15 cellular contexts compared by ENCODE assay signal in genomic region chr4:40586729-40587128, GRCh38. TPM values are rescaled to one million over a fixed set of nuclear protein-coding genes. Genes with fewer than 3 reads are reported as not detected.
A peak's percentile ranks its signal among the peaks of the same experiment; 100 is the strongest.
DNase-seq lines count a peak whose midpoint lies in the region; ATAC-seq and TF ChIP-seq lines count a peak whose summit lies in the region.
"Had no signal": no experiment of that assay in that cellular context is flagged by ENCODE, and none has a peak within 500 bp of the region (broad histone marks: within the 10 kb centered on the region; RNA-seq: fewer than 3 reads in every experiment).

No MANE protein-coding gene starts in this region.

- H3K4me3 ChIP-seq in RWPE2 (ENCODE audit: severe bottlenecking): no peak overlapping the region
- H3K4me3 ChIP-seq in right cardiac atrium (ENCODE audit: low read length): no peak overlapping the region
- H3K4me3 ChIP-seq: thyroid gland had no signal

- no TSS peak for BruUV-seq in Calu3 (replicated peaks; lab: Mats Ljungman, UMichigan)

- 48% methylated on average over 8 of the region's 8 CpGs for WGBS in right cardiac atrium

- no peak overlapping the region for H3K4me3 Mint-ChIP-seq in Calu3 (ENCODE audit: low read depth, unreplicated experiment)
- H3K4me3 Mint-ChIP-seq in natural killer cell treated with Interleukin-12 subunit alpha and Interleukin-12 subunit beta and Interleukin-15 and Interleukin-18, amount 100 ng/mL, for 72 hours: no peak overlapping the region
- H3K4me3 Mint-ChIP-seq: activated naive CD8-positive, alpha-beta T cell treated with anti-CD3 and anti-CD28 coated beads, Interleukin-2, amount 10 ng/mL, durations not matched to agents 7 days and 5 days; neural crest cell had no signal

- H3K4me1 ChIP-seq in RWPE2 (ENCODE audit: insufficient read depth, poor library complexity, severe bottlenecking): peaks cover 30% of the 10 kb centered on the region
- H3K4me1 ChIP-seq in right cardiac atrium (ENCODE audit: control insufficient read depth, insufficient read depth, low read length): no peaks in the 10 kb centered on the region

- H3K4me1 Mint-ChIP-seq in Calu3 (ENCODE audit: low read depth, unreplicated experiment): peaks cover 36% of the 10 kb centered on the region
- H3K4me1 Mint-ChIP-seq in natural killer cell treated with Interleukin-12 subunit alpha and Interleukin-12 subunit beta and Interleukin-15 and Interleukin-18, amount 100 ng/mL, for 72 hours (ENCODE audit: low read depth in 2 of 2): peaks cover 0 to 7% of the 10 kb centered on the region in 2 donors
- H3K4me1 Mint-ChIP-seq: neural crest cell had no signal

- H3K27me3 Mint-ChIP-seq in Calu3 (ENCODE audit: unreplicated experiment): no peaks in the 10 kb centered on the region
- H3K27me3 Mint-ChIP-seq in natural killer cell treated with Interleukin-12 subunit alpha and Interleukin-12 subunit beta and Interleukin-15 and Interleukin-18, amount 100 ng/mL, for 72 hours: peaks cover 15 to 20% of the 10 kb centered on the region in 2 donors

- H3K36me3 Mint-ChIP-seq in Calu3 (ENCODE audit: insufficient read depth, unreplicated experiment): peaks cover 18% of the 10 kb centered on the region
- no peaks in the 10 kb centered on the region for H3K36me3 Mint-ChIP-seq in natural killer cell treated with Interleukin-12 subunit alpha and Interleukin-12 subunit beta and Interleukin-15 and Interleukin-18, amount 100 ng/mL, for 72 hours
- H3K36me3 Mint-ChIP-seq: activated naive CD8-positive, alpha-beta T cell treated with anti-CD3 and anti-CD28 coated beads, Interleukin-2, amount 10 ng/mL, durations not matched to agents 7 days and 5 days had no signal

- H3K9me3 ChIP-seq in RWPE2 (ENCODE audit: severe bottlenecking) (no peaks in the 10 kb centered on the region), right cardiac atrium (ENCODE audit: control insufficient read depth, low read length) (no peaks in the 10 kb centered on the region)
- H3K9me3 ChIP-seq: thyroid gland had no signal

- CTCF ChIA-PET in Calu3 (lab: Charles Lee): interaction anchor here (0.6 kb wide), 1 partner anchor 102 kb away, joined by 4 read pairs; no protein-coding TSS in a partner anchor

- no peaks in the 10 kb centered on the region for H3K27me3 ChIP-seq in RWPE2 (ENCODE audit: insufficient read depth, poor library complexity, severe bottlenecking)
- H3K27me3 ChIP-seq in right cardiac atrium (ENCODE audit: control insufficient read depth, insufficient read depth): no peaks in the 10 kb centered on the region
- H3K27me3 ChIP-seq: thyroid gland had no signal

- H3K9me3 Mint-ChIP-seq in Calu3 (ENCODE audit: low read depth, unreplicated experiment): no peaks in the 10 kb centered on the region
- no peaks in the 10 kb centered on the region for H3K9me3 Mint-ChIP-seq in natural killer cell treated with Interleukin-12 subunit alpha and Interleukin-12 subunit beta and Interleukin-15 and Interleukin-18, amount 100 ng/mL, for 72 hours
- H3K9me3 Mint-ChIP-seq: activated naive CD8-positive, alpha-beta T cell treated with anti-CD3 and anti-CD28 coated beads, Interleukin-2, amount 10 ng/mL, durations not matched to agents 7 days and 5 days; neural crest cell had no signal

- peak overlapping the region; percentile 41 for H3K27ac Mint-ChIP-seq in Calu3 (ENCODE audit: unreplicated experiment)
- H3K27ac Mint-ChIP-seq in natural killer cell treated with Interleukin-12 subunit alpha and Interleukin-12 subunit beta and Interleukin-15 and Interleukin-18, amount 100 ng/mL, for 72 hours: no peak overlapping the region
- H3K27ac Mint-ChIP-seq: activated naive CD8-positive, alpha-beta T cell treated with anti-CD3 and anti-CD28 coated beads, Interleukin-2, amount 10 ng/mL, durations not matched to agents 7 days and 5 days had no signal

- H3K27ac ChIP-seq in RWPE2 (ENCODE audit: poor library complexity, severe bottlenecking) (peak overlapping the region; percentile 52), right cardiac atrium (ENCODE audit: low read length) (no peak overlapping the region)

- TF ChIP-seq CTCF in Calu3 (IDR thresholded peaks at IDR 0.05; ENCODE audit: unreplicated experiment) (no peak), RWPE2 (IDR thresholded peaks at IDR 0.05; ENCODE audit: poor library complexity, severe bottlenecking) (no peak)

- intact Hi-C loops in Calu3 (cut with micrococcal nuclease; ENCODE audit: unreplicated experiment) (no loop called here), right cardiac atrium (cut with DNase I) (no loop called here), sciatic nerve (cut with DNase I) (no loop called here)

- no peak for ATAC-seq in RWPE2 (ENCODE audit: low read depth)
- ATAC-seq in right cardiac atrium: peak; percentile 22 to 35
- peak; percentile 53 for ATAC-seq in sciatic nerve
- no peak for ATAC-seq in HG02884 (IDR thresholded peaks at IDR 0.05; ENCODE audit: unreplicated experiment)
- no peak for ATAC-seq in natural killer cell treated with Interleukin-12 subunit alpha and Interleukin-12 subunit beta and Interleukin-15 and Interleukin-18, amount 100 ng/mL, for 72 hours
- no peak for ATAC-seq in stimulated activated naive CD8-positive, alpha-beta T cell treated with anti-CD3 and anti-CD28 coated beads, Interleukin-15, Interleukin-2, amounts not matched to agents 100 U/mL and 50 U/mL, for 24 hours
- ATAC-seq: activated CD4-positive, CD25-positive, alpha-beta regulatory T cell treated with anti-CD3 and anti-CD28 coated beads, Interleukin-2, amount 50 U/mL, for 24 hours had no signal

- DNase-seq in Calu3: no peak
- DNase-seq in RWPE2 (ENCODE audit: low spot score): no peak
- no peak for DNase-seq in right cardiac atrium
- no peak for DNase-seq in sciatic nerve (ENCODE audit: low spot score)
- no peak for DNase-seq in natural killer cell treated with Interleukin-12 subunit alpha and Interleukin-12 subunit beta and Interleukin-15 and Interleukin-18, amount 100 ng/mL, for 72 hours (ENCODE audit: low spot score)
- no peak for DNase-seq in stimulated activated naive CD8-positive, alpha-beta T cell treated with anti-CD3 and anti-CD28 coated beads, Interleukin-15, Interleukin-2, amounts not matched to agents 100 U/mL and 50 U/mL, for 24 hours
- DNase-seq in NCI-H69 (lab: John Stamatoyannopoulos, UW): no peak
- DNase-seq: activated naive CD8-positive, alpha-beta T cell treated with anti-CD3 and anti-CD28 coated beads, Interleukin-2, amount 10 ng/mL, durations not matched to agents 7 days and 5 days; DMS153; stimulated activated CD4-positive, alpha-beta T cell treated with anti-CD3 and anti-CD28 coated beads, Interleukin-12 subunit alpha, Interleukin-12 subunit beta, amount 100 ng/mL, for 4 hours; SW 1271; thyroid gland had no signal

- H3K36me3 ChIP-seq in RWPE2 (ENCODE audit: low read depth): no peaks in the 10 kb centered on the region
- H3K36me3 ChIP-seq: thyroid gland had no signal

RNA-seq across cellular contexts. Expression of gene RBM47, which starts 42.9 kb away (rescaled TPM):
- total RNA-seq in Calu3 (2022) (86.6 and 106 TPM in 2 replicates), right cardiac atrium (1 to 10 TPM; 3.4 to 8.2 (median 4.8) TPM), sciatic nerve (21.0 TPM)
- polyA plus RNA-seq in right cardiac atrium: 0.97 TPM
- total RNA-seq in natural killer cell treated with Interleukin-12 subunit alpha and Interleukin-12 subunit beta and Interleukin-15 and Interleukin-18, amount 100 ng/mL, for 72 hours: 10 to 100 TPM in 1 of 2 donors, 1 to 10 TPM in 1; 8.5 to 15.4 TPM

Comparison
In these comparisons a context has a peak if more than half of its experiments do, and no peak if none do; other contexts are left out.
1. ATAC-seq: peak in right cardiac atrium (2 of 2) and sciatic nerve (single experiment); none in RWPE2 (single experiment), HG02884 (single experiment), natural killer cell treated with Interleukin-12 subunit alpha and Interleukin-12 subunit beta and Interleukin-15 and Interleukin-18, amount 100 ng/mL, for 72 hours (0 of 2) and stimulated activated naive CD8-positive, alpha-beta T cell treated with anti-CD3 and anti-CD28 coated beads, Interleukin-15, Interleukin-2, amounts not matched to agents 100 U/mL and 50 U/mL, for 24 hours (single experiment).